9 cellular contexts compared by ENCODE assay signal in the genomic region with DNA sequence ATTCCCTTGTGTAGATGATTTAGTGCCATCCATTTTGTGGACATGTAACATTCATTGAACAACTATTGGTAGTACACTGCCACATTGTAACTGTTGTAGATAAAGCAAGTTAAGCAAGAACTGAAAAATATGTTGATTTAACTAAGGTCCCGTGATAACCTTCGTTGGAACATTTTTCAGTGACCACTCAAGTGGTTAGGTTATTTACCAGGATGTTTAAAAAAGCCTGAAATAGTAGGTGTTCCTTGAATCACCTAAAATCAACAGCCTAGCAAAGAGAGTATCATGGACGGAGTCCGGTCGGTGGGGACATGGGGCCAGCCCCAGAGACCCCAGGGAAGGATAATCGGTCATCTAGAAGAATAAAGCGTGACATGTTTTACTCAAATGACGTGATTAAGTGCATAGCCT. TPM values are rescaled to one million over a fixed set of nuclear protein-coding genes. Genes with fewer than 3 reads are reported as not detected.
DNase-seq lines count a peak whose midpoint lies in the region; FAIRE-seq and TF ChIP-seq lines count a peak whose summit lies in the region.
"Had no signal": no experiment of that assay in that cellular context is flagged by ENCODE, and none has a peak within 500 bp of the region (broad histone marks: within the 10 kb centered on the region; RNA-seq: fewer than 3 reads in every experiment).

No MANE protein-coding gene starts in this region.

- intact Hi-C loops in esophagus squamous epithelium (cut with DNase I): loop anchor here (5.0 kb wide), 1 partner anchor 60 kb away; the partner anchor contains the start of gene CDK19

- 33 to 45% methylated on average over 8 of the region's 8 CpGs for WGBS in esophagus squamous epithelium, 2 donors

- H3K27ac ChIP-seq in esophagus squamous epithelium: peak overlapping the region; percentile 91 to 97 (median 94)

- peak overlapping the region; percentile 76 for H3K4me3 ChIP-seq in GM12865 (ENCODE audit: low read depth, low read length)
- peak overlapping the region; percentile 90 to 94 (median 92) for H3K4me3 ChIP-seq in esophagus squamous epithelium

- no peak for FAIRE-seq in HTR-8/SVneo (lab: Jason Lieb, UNC)
- FAIRE-seq: islet of Langerhans had no signal

- H3K9me3 ChIP-seq in esophagus squamous epithelium: no peaks in the 10 kb centered on the region

- no peaks in the 10 kb centered on the region for H3K27me3 ChIP-seq in esophagus squamous epithelium

- peaks cover 20 to 69% (median 55%) of the 10 kb centered on the region in 3 donors for H3K4me1 ChIP-seq in esophagus squamous epithelium

- H3K36me3 ChIP-seq in esophagus squamous epithelium: no peaks in the 10 kb centered on the region

- TF ChIP-seq CTCF in GM12865 (IDR thresholded peaks at IDR 0.05; ENCODE audit: insufficient read depth, low read depth, low read length, missing control alignments) (no peak), esophagus squamous epithelium (IDR thresholded peaks at IDR 0.05) (no peak)

- no peak for DNase-seq in GM12865 (ENCODE audit: low read depth)
- peak; percentile 42 for DNase-seq in RKO (ENCODE audit: low spot score)
- no peak for DNase-seq in esophagus squamous epithelium (lab: John Stamatoyannopoulos, UW)
- DNase-seq in renal cortical epithelial cell (ENCODE audit: low read depth): peak; percentile 43
- DNase-seq in NCI-H187 treated with DMSO at 0.1 percent for 48 hours (lab: John Stamatoyannopoulos, UW): no peak
- no peak for DNase-seq in HTR-8/SVneo (ENCODE audit: insufficient read length, low spot score)
- no peak for DNase-seq in inferior parietal cortex (ENCODE audit: extremely low spot score)
- DNase-seq in hippocampal formation (lab: John Stamatoyannopoulos, UW): no peak

- TF ChIP-seq POLR2A in esophagus squamous epithelium (IDR thresholded peaks at IDR 0.05): no peak

RNA-seq across cellular contexts. Expression of gene AMD1, which starts 2.6 kb away (rescaled TPM):
- total RNA-seq in esophagus squamous epithelium (100 to 1,000 TPM in 2 of 4 donors, 10 to 100 TPM in 2; 53.6 to 116 (median 103) TPM), renal cortical epithelial cell (89.2 and 121 TPM in 2 replicates)

Comparison
In these comparisons a context has a peak if more than half of its experiments do, and no peak if none do; other contexts are left out.
1. DNase-seq: peak in RKO (single experiment) and renal cortical epithelial cell (single experiment); none in GM12865 (single experiment), esophagus squamous epithelium (single experiment), NCI-H187 treated with DMSO at 0.1 percent for 48 hours (single experiment), HTR-8/SVneo (single experiment), inferior parietal cortex (single experiment) and hippocampal formation (0 of 2).